Comparison of ENCODE assay signal across 10 cellular contexts in genomic region chr1:67724928-67725560, GRCh38. TPM values are rescaled to one million over a fixed set of nuclear protein-coding genes. Genes with fewer than 3 reads are reported as not detected.
DNase-seq lines count a peak whose midpoint lies in the region; ATAC-seq and TF ChIP-seq lines count a peak whose summit lies in the region.
"Had no signal": no experiment of that assay in that cellular context is flagged by ENCODE, and none has a peak within 500 bp of the region (broad histone marks: within the 10 kb centered on the region; RNA-seq: fewer than 3 reads in every experiment).

No MANE protein-coding gene starts in this region.

- no peak overlapping the region for H3K4me3 Mint-ChIP-seq in naive thymus-derived CD8-positive, alpha-beta T cell
- H3K4me3 Mint-ChIP-seq: naive B cell had no signal

- in situ Hi-C loops in HAP-1 (cut with MboI; ENCODE audit: low sequenced_read_pairs), result no loop called here

- ATAC-seq in SK-N-SH treated with all-trans-retinoic acid at 6 μM for 48 hours, result peak; percentile 88
- no peak for ATAC-seq in naive thymus-derived CD8-positive, alpha-beta T cell

- TF ChIP-seq CTCF in fibroblast of villous mesenchyme (IDR thresholded peaks at IDR 0.05; ENCODE audit: insufficient read depth, low read depth, low read length), result no peak
- no peak for TF ChIP-seq CTCF in dorsolateral prefrontal cortex (IDR thresholded peaks at IDR 0.05 in 54 of 56, conservative IDR thresholded peaks at IDR 0.05 in 2 of 56; ENCODE audit: low read depth in 1 of 56, partially characterized antibody in 56 of 56)

- POLR2A ChIA-PET in naive thymus-derived CD8-positive, alpha-beta T cell (lab: Charles Lee), result no interaction called here

- peaks cover 0 to 2% (median 0%) of the 10 kb centered on the region in 5 donors for H3K27me3 Mint-ChIP-seq in naive thymus-derived CD8-positive, alpha-beta T cell
- H3K27me3 Mint-ChIP-seq: naive B cell had no signal

- H3K36me3 Mint-ChIP-seq in naive thymus-derived CD8-positive, alpha-beta T cell, result no peaks in the 10 kb centered on the region
- H3K36me3 Mint-ChIP-seq: naive B cell had no signal

- no peaks in the 10 kb centered on the region for H3K4me1 Mint-ChIP-seq in naive thymus-derived CD8-positive, alpha-beta T cell
- H3K4me1 Mint-ChIP-seq: naive B cell had no signal

- DNase-seq in HAP-1 (ENCODE audit: low spot score in 2 of 2) (peak; percentile 13 to 44), fibroblast of villous mesenchyme (ENCODE audit: low read depth) (peak; percentile 84), renal cortical epithelial cell (ENCODE audit: low read depth) (peak; percentile 94), dorsolateral prefrontal cortex (no peak)
- no peak for DNase-seq in stimulated activated naive CD4-positive, alpha-beta T cell (lab: John Stamatoyannopoulos, UW)
- DNase-seq in naive thymus-derived CD8-positive, alpha-beta T cell, result no peak
- no peak for DNase-seq in activated effector memory CD4-positive, alpha-beta T cell treated with anti-CD3 and anti-CD28 coated beads, Interleukin-2, amount 50 U/mL, for 16 hours
- DNase-seq: naive B cell; stimulated activated naive CD4-positive, alpha-beta T cell treated with Interleukin-2 at 50 U/mL for 16 hours had no signal

- no peaks in the 10 kb centered on the region for H3K27me3 ChIP-seq in HAP-1 (ENCODE audit: low read depth)
- H3K27me3 ChIP-seq in dorsolateral prefrontal cortex, result no peaks in the 10 kb centered on the region

- no peak overlapping the region for H3K27ac ChIP-seq in dorsolateral prefrontal cortex

- intact Hi-C loops in dorsolateral prefrontal cortex (cut with DNase I), result no loop called here

- peaks cover 5% of the 10 kb centered on the region for H3K4me1 ChIP-seq in HAP-1

- no peak overlapping the region for H3K27ac Mint-ChIP-seq in naive thymus-derived CD8-positive, alpha-beta T cell

- no peaks in the 10 kb centered on the region for H3K9me3 ChIP-seq in HAP-1

- H3K4me3 ChIP-seq in HAP-1 (no peak overlapping the region), fibroblast of villous mesenchyme (ENCODE audit: low read depth, low read length) (no peak overlapping the region), dorsolateral prefrontal cortex (no peak overlapping the region)

- H3K36me3 ChIP-seq in HAP-1 (replicated peaks), result no peaks in the 10 kb centered on the region

- no peaks in the 10 kb centered on the region for H3K9me3 Mint-ChIP-seq in naive thymus-derived CD8-positive, alpha-beta T cell
- H3K9me3 Mint-ChIP-seq: naive B cell had no signal

TF ChIP-seq in SK-N-SH treated with all-trans-retinoic acid at 6 μM for 48 hours, 23 proteins besides CTCF, POLR2A, EP300 and RAD21:
- 0 out of 2 replicates have a peak, but pooled peaks have one; percentile 67 for TF ChIP-seq CSDC2 (CRISPR knock-in tag; IDR thresholded peaks at IDR 0.05)
- TF ChIP-seq PATZ1 (CRISPR knock-in tag; IDR thresholded peaks at IDR 0.05; ENCODE audit: borderline replicate concordance), result peak; percentile 89; the same call in 1 of the 2 replicates
- TF ChIP-seq CSRNP3 (CRISPR knock-in tag; IDR thresholded peaks at IDR 0.05), result 0 out of 2 replicates have a peak, but pooled peaks have one; percentile 39
- TF ChIP-seq ZC3H10 (CRISPR knock-in tag; IDR thresholded peaks at IDR 0.05), result peak; percentile 22; the same call in 1 of the 2 replicates
- TF ChIP-seq ZFP3 (CRISPR knock-in tag; IDR thresholded peaks at IDR 0.05), result peak; percentile 69
- no peak for TF ChIP-seq GLIS3 (CRISPR knock-in tag; IDR thresholded peaks at IDR 0.05)
- peak; percentile 95 for TF ChIP-seq ISL1 (CRISPR knock-in tag; IDR thresholded peaks at IDR 0.05)
- TF ChIP-seq ZNF565 (CRISPR knock-in tag; conservative IDR thresholded peaks at IDR 0.05; ENCODE audit: low read depth), result no peak
- TF ChIP-seq PPARA (CRISPR knock-in tag; IDR thresholded peaks at IDR 0.05; ENCODE audit: borderline replicate concordance), result no peak
- TF ChIP-seq ARNTL (CRISPR knock-in tag; IDR thresholded peaks at IDR 0.05; ENCODE audit: borderline replicate concordance, low read depth), result no peak
- peak; percentile 61; the same call in 1 of the 2 replicates for TF ChIP-seq TOX (CRISPR knock-in tag; IDR thresholded peaks at IDR 0.05; ENCODE audit: borderline replicate concordance)
- TF ChIP-seq SNAI2 (CRISPR knock-in tag; IDR thresholded peaks at IDR 0.05), result no peak
- TF ChIP-seq OSR1 (CRISPR knock-in tag; IDR thresholded peaks at IDR 0.05), result no peak
- TF ChIP-seq TCF4 (CRISPR knock-in tag; IDR thresholded peaks at IDR 0.05; ENCODE audit: borderline replicate concordance), result peak; percentile 64
- TF ChIP-seq RARB (CRISPR knock-in tag; IDR thresholded peaks at IDR 0.05), result no peak
- TF ChIP-seq CREB5 (CRISPR knock-in tag; IDR thresholded peaks at IDR 0.05; ENCODE audit: low read depth), result peak; percentile 41; the same call in 1 of the 2 replicates

RNA-seq across cellular contexts. Expression of gene GADD45A, which starts 40.0 kb away (rescaled TPM):
- total RNA-seq in fibroblast of villous mesenchyme (54.8 and 60.2 TPM in 2 replicates), renal cortical epithelial cell (47.8 and 53.8 TPM in 2 replicates), dorsolateral prefrontal cortex (100 to 1,000 TPM in 5 of 120 experiments, 10 to 100 TPM in 115; 14.8 to 161 (median 25.8) TPM)
- 10 to 100 TPM; 19.0 to 19.5 TPM for total RNA-seq in naive thymus-derived CD8-positive, alpha-beta T cell
- 10 to 100 TPM in 1 of 3 donors, 1 to 10 TPM in 2; 4.1 to 13.0 (median 5.7) TPM for polyA plus RNA-seq in naive thymus-derived CD8-positive, alpha-beta T cell

Comparison
In these comparisons a context has a peak if more than half of its experiments do, and no peak if none do; other contexts are left out.
1. DNase-seq: peak in HAP-1 (2 of 2), fibroblast of villous mesenchyme (single experiment) and renal cortical epithelial cell (single experiment); none in dorsolateral prefrontal cortex (0 of 10), stimulated activated naive CD4-positive, alpha-beta T cell (0 of 6), naive thymus-derived CD8-positive, alpha-beta T cell (0 of 10) and activated effector memory CD4-positive, alpha-beta T cell treated with anti-CD3 and anti-CD28 coated beads, Interleukin-2, amount 50 U/mL, for 16 hours (single experiment).